Comparison of ENCODE assay signal across 8 cellular contexts in genomic region chr1:164588388-164589341, GRCh38. TPM values are rescaled to one million over a fixed set of nuclear protein-coding genes. Genes with fewer than 3 reads are reported as not detected.
DNase-seq lines count a peak whose midpoint lies in the region; ATAC-seq and TF ChIP-seq lines count a peak whose summit lies in the region.
"Had no signal": no experiment of that assay in that cellular context is flagged by ENCODE, and none has a peak within 500 bp of the region (broad histone marks: within the 10 kb centered on the region; RNA-seq: fewer than 3 reads in every experiment).

No MANE protein-coding gene starts in this region.

- H3K4me1 ChIP-seq in left lung (peaks cover 11% of the 10 kb centered on the region in 2 donors), tibial artery (peaks cover 0 to 85% (median 57%) of the 10 kb centered on the region in 4 donors)

- ATAC-seq in left lung (peak; percentile 68), GM18517 (IDR thresholded peaks at IDR 0.05; ENCODE audit: unreplicated experiment) (no peak), GM21619 (IDR thresholded peaks at IDR 0.05; ENCODE audit: unreplicated experiment) (no peak)

- H3K36me3 ChIP-seq in MG63, result no peaks in the 10 kb centered on the region
- H3K36me3 ChIP-seq in left lung, result no peaks in the 10 kb centered on the region
- no peaks in the 10 kb centered on the region for H3K36me3 ChIP-seq in tibial artery

- TF ChIP-seq CTCF in left lung (IDR thresholded peaks at IDR 0.05), result no peak
- no peak for TF ChIP-seq CTCF in tibial artery (IDR thresholded peaks at IDR 0.05)

- intact Hi-C loops in left lung (cut with DNase I), result no loop called here
- intact Hi-C loops in tibial artery (cut with DNase I; ENCODE audit: low total_unique reads), result no loop called here

- peak overlapping the region; percentile 24 to 71 for H3K27ac ChIP-seq in left lung
- peak overlapping the region; percentile 89 to 92 for H3K27ac ChIP-seq in tibial artery

- H3K9me3 ChIP-seq in MG63, result no peaks in the 10 kb centered on the region
- no peaks in the 10 kb centered on the region for H3K9me3 ChIP-seq in left lung
- H3K9me3 ChIP-seq in tibial artery, result no peaks in the 10 kb centered on the region

- H3K27me3 ChIP-seq in MG63, result no peaks in the 10 kb centered on the region; the same call in 1 of the 2 replicates
- no peaks in the 10 kb centered on the region for H3K27me3 ChIP-seq in left lung
- H3K27me3 ChIP-seq in tibial artery, result no peaks in the 10 kb centered on the region

- DNase-seq in MG63 (peak; percentile 11), cerebellum (ENCODE audit: low spot score) (peak; percentile 15), left lung (peak in 1 of 2 donors; percentile 75), tibial artery (peak; percentile 77 to 92), SW 1271 (lab: John Stamatoyannopoulos, UW) (no peak)

- H3K4me3 ChIP-seq in MG63, result no peak overlapping the region
- no peak overlapping the region for H3K4me3 ChIP-seq in left lung
- H3K4me3 ChIP-seq in tibial artery, result peak overlapping the region; percentile 46 to 51

RNA-seq across cellular contexts. Expression of gene PBX1, which starts 29.7 kb away (rescaled TPM):
- 0.36 and 0.81 TPM in 2 replicates for total RNA-seq in MG63 (2014; rRNA removed; shearing (Covaris generic); ENCODE audit: low replicate concordance)
- 107 TPM for total RNA-seq in cerebellum
- total RNA-seq in left lung, result 10 to 100 TPM; 44.5 to 50.6 TPM
- total RNA-seq: activated CD8-positive, alpha-beta memory T cell treated with anti-CD3 and anti-CD28 coated beads for 36 hours had no signal

Comparison
In these comparisons a context has a peak if more than half of its experiments do, and no peak if none do; other contexts are left out.
1. DNase-seq: peak in MG63 (single experiment), cerebellum (single experiment) and tibial artery (2 of 2); none in SW 1271 (0 of 2).
2. H3K4me3 ChIP-seq: peak in tibial artery (2 of 2); none in MG63 (single experiment) and left lung (0 of 2).
3. RNA of gene PBX1, which starts 29.7 kb away (total RNA-seq): 107 TPM in cerebellum (single experiment) and 44.5 to 50.6 TPM in left lung; 0.36 to 0.81 TPM in MG63; every median in the first group is over 10 times any median in the second.